In the genomic region with DNA sequence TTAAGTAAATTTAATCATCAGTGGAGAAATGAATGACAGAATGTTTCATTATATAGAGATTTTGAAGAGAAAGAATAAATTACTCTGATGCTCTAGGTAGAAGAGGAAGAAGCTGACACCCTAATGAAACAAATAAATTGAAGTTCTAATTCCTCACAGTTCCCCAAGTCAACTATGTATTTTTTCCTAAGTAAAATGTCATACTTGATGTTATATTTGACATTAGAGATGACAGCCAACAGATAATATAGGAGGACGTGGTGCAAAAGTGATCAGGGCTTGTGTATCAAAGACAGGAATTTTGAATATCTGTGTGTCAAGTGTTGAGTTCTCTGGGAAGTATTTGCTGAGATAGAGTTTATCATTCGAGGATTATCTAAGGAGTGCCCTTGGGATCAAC, we compare ENCODE assay signal across 27 cellular contexts.
"Had no signal": no experiment of that assay in that cellular context is flagged by ENCODE, and none has a peak within 500 bp of the region (broad histone marks: within the 10 kb centered on the region; RNA-seq: fewer than 3 reads in every experiment).

No MANE protein-coding gene starts in this region.

- H3K9me3 ChIP-seq: stomach, suprapubic skin, testis, thoracic aorta, thyroid gland, tibial artery, tibial nerve, transverse colon, upper lobe of left lung, upper lobe of right lung, uterus, vagina had no signal

- H3K4me1 Mint-ChIP-seq: stimulated activated memory B cell treated with anti-CD40 and anti-IgM and Interleukin-4, amounts not matched to agents 10 μg/mL and 1 μg/mL and 100 μg/mL, for 72 hours; stimulated activated naive B cell treated with anti-CD40 and anti-IgM and Interleukin-4, amounts not matched to agents 10 μg/mL and 1 μg/mL and 100 μg/mL, for 72 hours; stimulated activated naive CD8-positive, alpha-beta T cell treated with anti-CD3 and anti-CD28 coated beads, Interleukin-15, amount 100 ng/mL, for 72 hours had no signal

- H3K36me3 Mint-ChIP-seq: stimulated activated memory B cell treated with anti-CD40 and anti-IgM and Interleukin-4, amounts not matched to agents 10 μg/mL and 1 μg/mL and 100 μg/mL, for 72 hours; stimulated activated naive B cell treated with anti-CD40 and anti-IgM and Interleukin-4, amounts not matched to agents 10 μg/mL and 1 μg/mL and 100 μg/mL, for 72 hours; type B pancreatic cell had no signal

- H3K4me3 ChIP-seq: stomach, suprapubic skin, testis, thoracic aorta, thyroid gland, tibial artery, tibial nerve, transverse colon, upper lobe of left lung, upper lobe of right lung, uterus, vagina had no signal

- H3K36me3 ChIP-seq: stomach, suprapubic skin, thoracic aorta, thyroid gland, tibial artery, tibial nerve, transverse colon, upper lobe of left lung, upper lobe of right lung, uterus, vagina had no signal

- DNase-seq: stimulated activated CD4-positive, alpha-beta T cell treated with anti-CD3 and anti-CD28 coated beads, Interleukin-2, amount 100 ng/mL, for 48 hours; stimulated activated CD4-positive, alpha-beta T cell treated with anti-CD3 and anti-CD28 coated beads, Interleukin-4, amount 100 ng/mL, for 1 hour; stimulated activated CD4-positive, alpha-beta T cell treated with anti-CD3 and anti-CD28 coated beads, Interleukin-4, amount 100 ng/mL, for 24 hours; stimulated activated CD4-positive, alpha-beta T cell treated with anti-CD3 and anti-CD28 coated beads, Interleukin-4, amount 100 ng/mL, for 4 hours; stimulated activated CD8-positive, alpha-beta memory T cell treated with anti-CD3 and anti-CD28 coated beads, Interleukin-4, amount 100 ng/mL, for 48 hours; stimulated activated naive B cell treated with anti-CD40 and anti-IgM and Interleukin-4, amounts not matched to agents 10 μg/mL and 1 μg/mL and 100 μg/mL, for 72 hours; stimulated activated naive CD4-positive, alpha-beta T cell; stimulated activated naive CD4-positive, alpha-beta T cell treated with Interleukin-2 at 50 U/mL for 16 hours; stimulated activated naive CD8-positive, alpha-beta T cell treated with anti-CD3 and anti-CD28 coated beads, Interleukin-15, amount 100 ng/mL, for 72 hours; stimulated activated naive CD8-positive, alpha-beta T cell treated with anti-CD3 and anti-CD28 coated beads, Interleukin-15, Interleukin-2, amounts not matched to agents 100 U/mL and 50 U/mL, for 24 hours; stomach; substantia nigra; testis; thyroid gland; tibial artery; transverse colon; trophoblast cell; upper lobe of left lung; upper lobe of right lung; uterus had no signal

- H3K9me3 Mint-ChIP-seq: stimulated activated memory B cell treated with anti-CD40 and anti-IgM and Interleukin-4, amounts not matched to agents 10 μg/mL and 1 μg/mL and 100 μg/mL, for 72 hours; stimulated activated naive CD8-positive, alpha-beta T cell treated with anti-CD3 and anti-CD28 coated beads, Interleukin-15, amount 100 ng/mL, for 72 hours; type B pancreatic cell had no signal

- H3K27ac Mint-ChIP-seq: stimulated activated memory B cell treated with anti-CD40 and anti-IgM and Interleukin-4, amounts not matched to agents 10 μg/mL and 1 μg/mL and 100 μg/mL, for 72 hours; stimulated activated naive B cell treated with anti-CD40 and anti-IgM and Interleukin-4, amounts not matched to agents 10 μg/mL and 1 μg/mL and 100 μg/mL, for 72 hours; stimulated activated naive CD8-positive, alpha-beta T cell treated with anti-CD3 and anti-CD28 coated beads, Interleukin-15, amount 100 ng/mL, for 72 hours; stimulated activated naive CD8-positive, alpha-beta T cell treated with anti-CD3 and anti-CD28 coated beads, Interleukin-15, Interleukin-2, amounts not matched to agents 100 ng/mL and 50 ng/mL, for 24 hours; type B pancreatic cell had no signal

- H3K27me3 ChIP-seq: suprapubic skin, testis, thyroid gland, tibial artery, tibial nerve, transverse colon, upper lobe of left lung, upper lobe of right lung, uterus, vagina had no signal

- H3K27ac ChIP-seq: stomach, suprapubic skin, testis, thoracic aorta, thyroid gland, tibial artery, tibial nerve, transverse colon, upper lobe of left lung, upper lobe of right lung, uterus, vagina had no signal

- H3K4me3 Mint-ChIP-seq: stimulated activated memory B cell treated with anti-CD40 and anti-IgM and Interleukin-4, amounts not matched to agents 10 μg/mL and 1 μg/mL and 100 μg/mL, for 72 hours; stimulated activated naive B cell treated with anti-CD40 and anti-IgM and Interleukin-4, amounts not matched to agents 10 μg/mL and 1 μg/mL and 100 μg/mL, for 72 hours; stimulated activated naive CD8-positive, alpha-beta T cell treated with anti-CD3 and anti-CD28 coated beads, Interleukin-15, amount 100 ng/mL, for 72 hours; stimulated activated naive CD8-positive, alpha-beta T cell treated with anti-CD3 and anti-CD28 coated beads, Interleukin-15, Interleukin-2, amounts not matched to agents 100 ng/mL and 50 ng/mL, for 24 hours; type B pancreatic cell had no signal

- H3K4me1 ChIP-seq: stomach, suprapubic skin, testis, thyroid gland, tibial artery, tibial nerve, transverse colon, upper lobe of left lung, upper lobe of right lung, uterus, vagina had no signal

- ATAC-seq: stimulated activated naive B cell treated with anti-CD40 and anti-IgM and Interleukin-4, amounts not matched to agents 10 μg/mL and 1 μg/mL and 100 μg/mL, for 72 hours; stimulated activated naive CD8-positive, alpha-beta T cell treated with anti-CD3 and anti-CD28 coated beads, Interleukin-15, amount 100 ng/mL, for 72 hours; stimulated activated naive CD8-positive, alpha-beta T cell treated with anti-CD3 and anti-CD28 coated beads, Interleukin-15, Interleukin-2, amounts not matched to agents 100 U/mL and 50 U/mL, for 24 hours; upper lobe of right lung had no signal
